Comparison of ENCODE assay signal across 8 cellular contexts in the genomic region with DNA sequence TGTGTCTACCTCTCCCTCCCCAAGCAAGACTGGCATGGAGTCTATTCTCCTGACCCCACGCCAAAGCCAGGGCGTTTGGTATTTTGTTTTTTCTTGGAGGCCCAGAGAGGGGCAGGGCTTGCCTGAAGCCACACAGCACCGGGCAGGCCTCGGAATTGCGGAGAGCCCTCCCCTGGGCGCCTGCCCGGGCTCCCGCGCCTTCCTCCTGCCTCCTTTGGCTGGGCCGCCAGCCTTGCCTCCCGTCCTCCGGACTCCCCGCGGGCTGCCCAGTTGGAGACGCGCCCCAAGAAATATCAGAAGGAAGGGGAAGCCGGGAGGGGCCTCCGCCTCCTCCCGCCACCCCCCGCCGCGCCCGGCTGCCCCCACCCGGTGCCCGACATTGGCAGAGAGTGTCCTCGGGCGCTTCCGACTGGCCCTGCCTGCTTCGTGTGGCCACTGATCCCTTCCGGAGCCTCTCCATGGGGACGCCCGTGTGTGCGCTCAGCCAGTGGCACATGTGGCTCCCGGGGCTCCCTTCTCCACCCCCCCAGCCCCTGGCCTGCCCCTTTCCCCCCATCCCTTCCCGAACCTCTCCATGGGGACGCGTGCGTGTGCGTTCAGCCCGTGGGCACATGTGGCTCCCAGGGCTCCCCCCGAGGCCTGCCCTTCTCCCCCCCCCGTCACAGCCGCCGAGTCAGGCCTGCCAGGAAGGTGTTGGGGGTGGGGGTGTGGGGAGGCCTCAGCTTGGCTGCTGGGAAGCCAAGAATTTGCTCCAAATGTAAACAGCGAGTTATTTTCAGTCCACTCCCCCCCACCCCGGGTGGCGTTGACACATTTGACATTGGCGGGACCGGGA. TPM values are rescaled to one million over a fixed set of nuclear protein-coding genes. Genes with fewer than 3 reads are reported as not detected.
DNase-seq lines count a peak whose midpoint lies in the region; ATAC-seq lines count a peak whose summit lies in the region.

No MANE protein-coding gene starts in this region.

- in situ Hi-C loops in ACHN (cut with HindIII; ENCODE audit: low pct_ligation_motif_present, low pct_unique_long_range_greater_than_20kb, low sequenced_read_pairs): no loop called here

- no peak overlapping the region for H2BK120ac ChIP-seq in trophoblast cell (ENCODE audit: insufficient read depth, low read length, poor library complexity)

- no peak overlapping the region for H3K4ac ChIP-seq in trophoblast cell (ENCODE audit: low read depth, low read length)

- H3K27ac ChIP-seq in muscle layer of duodenum (ENCODE audit: low read length) (peak overlapping the region; percentile 86), aorta (ENCODE audit: low read depth in 1 of 2, low read length in 2 of 2) (peak overlapping the region; percentile 53 to 78), trophoblast cell (ENCODE audit: low read depth, low read length) (no peak overlapping the region)

- no peak overlapping the region for H2AK5ac ChIP-seq in trophoblast cell (ENCODE audit: low read length)

- no peak for DNase-seq in stimulated activated naive CD8-positive, alpha-beta T cell treated with anti-CD3 and anti-CD28 coated beads, Interleukin-15, amount 100 ng/mL, for 72 hours
- DNase-seq in stimulated activated naive CD8-positive, alpha-beta T cell treated with anti-CD3 and anti-CD28 coated beads, Interleukin-15, Interleukin-2, amounts not matched to agents 100 U/mL and 50 U/mL, for 24 hours: no peak
- DNase-seq in fibroblast of gingiva (ENCODE audit: low read depth) (peak; percentile 100), aorta (peak; percentile 93 to 97), trophoblast cell (no peak), ACHN (no peak)

- no peaks in the 10 kb centered on the region for H3K27me3 Mint-ChIP-seq in stimulated activated naive CD8-positive, alpha-beta T cell treated with anti-CD3 and anti-CD28 coated beads, Interleukin-15, amount 100 ng/mL, for 72 hours

- no peak overlapping the region for H4K91ac ChIP-seq in trophoblast cell (ENCODE audit: low read depth, low read length)

- no peak overlapping the region for H4K12ac ChIP-seq in trophoblast cell (ENCODE audit: low read depth, low read length)

- no peak overlapping the region for H2BK5ac ChIP-seq in trophoblast cell (ENCODE audit: low read depth, low read length, poor library complexity)

- H3K27me3 ChIP-seq in muscle layer of duodenum (ENCODE audit: low read depth, low read length) (no peaks in the 10 kb centered on the region), aorta (ENCODE audit: control insufficient read depth in 1 of 2, insufficient read depth in 2 of 2, low read length in 1 of 2) (no peaks in the 10 kb centered on the region), trophoblast cell (ENCODE audit: insufficient read depth, low read length) (no peaks in the 10 kb centered on the region)

- H3K4me1 ChIP-seq in muscle layer of duodenum (ENCODE audit: control insufficient read depth in 1 of 2, insufficient read depth in 2 of 2, low read length in 2 of 2) (peaks cover 0 to 27% of the 10 kb centered on the region in 2 donors), aorta (ENCODE audit: control insufficient read depth in 1 of 2, insufficient read depth in 2 of 2, low read length in 2 of 2) (peaks cover 0 to 2% of the 10 kb centered on the region in 2 donors), trophoblast cell (ENCODE audit: control insufficient read depth in 1 of 2, insufficient read depth in 2 of 2, low read length in 2 of 2) (no peaks in the 10 kb centered on the region)

- no peaks in the 10 kb centered on the region for H3K9me3 ChIP-seq in muscle layer of duodenum (ENCODE audit: control insufficient read depth in 1 of 2, low read length in 2 of 2)
- no peaks in the 10 kb centered on the region for H3K9me3 ChIP-seq in aorta (ENCODE audit: control insufficient read depth, low read length)
- peaks cover 7% of the 10 kb centered on the region for H3K9me3 ChIP-seq in trophoblast cell (ENCODE audit: insufficient read depth, low read depth, low read length)

- no peak overlapping the region for H3K4me3 Mint-ChIP-seq in stimulated activated naive CD8-positive, alpha-beta T cell treated with anti-CD3 and anti-CD28 coated beads, Interleukin-15, amount 100 ng/mL, for 72 hours

- no peak overlapping the region for H3K14ac ChIP-seq in trophoblast cell (ENCODE audit: low read length)

- no peak overlapping the region for H3K27ac Mint-ChIP-seq in stimulated activated naive CD8-positive, alpha-beta T cell treated with anti-CD3 and anti-CD28 coated beads, Interleukin-15, amount 100 ng/mL, for 72 hours

- no peak overlapping the region for H3K4me2 ChIP-seq in trophoblast cell (ENCODE audit: low read length)

- H3K18ac ChIP-seq in trophoblast cell (ENCODE audit: low read length): no peak overlapping the region

- no peak overlapping the region for H4K8ac ChIP-seq in trophoblast cell (ENCODE audit: low read depth, low read length)

- no peak overlapping the region for H2BK12ac ChIP-seq in trophoblast cell (ENCODE audit: low read length)

- H3K4me3 ChIP-seq in muscle layer of duodenum (ENCODE audit: low read depth in 1 of 2, low read length in 2 of 2) (peak overlapping the region in 1 of 2 donors; percentile 54), aorta (ENCODE audit: low read length in 2 of 2) (peak overlapping the region in 1 of 2 donors; percentile 6), trophoblast cell (ENCODE audit: low read depth, low read length) (no peak overlapping the region)

- no peak overlapping the region for H3K23ac ChIP-seq in trophoblast cell (ENCODE audit: low read length)

- H3K9me3 Mint-ChIP-seq in stimulated activated naive CD8-positive, alpha-beta T cell treated with anti-CD3 and anti-CD28 coated beads, Interleukin-15, amount 100 ng/mL, for 72 hours: no peaks in the 10 kb centered on the region

- intact Hi-C loops in aorta (cut with DNase I): loop anchor here (2.0 to 5.0 kb wide), 4 partner anchors 25 to 67 kb away; partner anchors contain the start of gene NFIC (in 2 of the 2)

- H3K79me1 ChIP-seq in trophoblast cell (ENCODE audit: low read length): no peaks in the 10 kb centered on the region

- WGBS in aorta, 2 donors: 2 to 5% methylated on average over 37 to 49 of the region's 49 CpGs
- WGBS in trophoblast cell (ENCODE audit: extremely low coverage, insufficient coverage, insufficient read length): no CpG with 5 or more reads among the region's 49 CpGs

- no peaks in the 10 kb centered on the region for H3K4me1 Mint-ChIP-seq in stimulated activated naive CD8-positive, alpha-beta T cell treated with anti-CD3 and anti-CD28 coated beads, Interleukin-15, amount 100 ng/mL, for 72 hours

- H3K36me3 ChIP-seq in muscle layer of duodenum (ENCODE audit: control insufficient read depth in 1 of 2, insufficient read depth in 2 of 2, low read length in 2 of 2): peaks cover 0 to 9% of the 10 kb centered on the region in 2 donors
- no peaks in the 10 kb centered on the region for H3K36me3 ChIP-seq in aorta (ENCODE audit: control insufficient read depth in 1 of 2, insufficient read depth in 2 of 2, low read length in 1 of 2)
- H3K36me3 ChIP-seq in trophoblast cell (ENCODE audit: control insufficient read depth in 1 of 2, insufficient read depth in 2 of 2, low read length in 2 of 2): no peaks in the 10 kb centered on the region

- H2AFZ ChIP-seq in trophoblast cell (ENCODE audit: insufficient read depth, low read length, poor library complexity): no peak overlapping the region

- no peaks in the 10 kb centered on the region for H3K79me2 ChIP-seq in trophoblast cell (ENCODE audit: control insufficient read depth, insufficient read depth, low read length, poor library complexity)

- peak; percentile 23 for ATAC-seq in stimulated activated naive CD8-positive, alpha-beta T cell treated with anti-CD3 and anti-CD28 coated beads, Interleukin-15, amount 100 ng/mL, for 72 hours
- no peak for ATAC-seq in stimulated activated naive CD8-positive, alpha-beta T cell treated with anti-CD3 and anti-CD28 coated beads, Interleukin-15, Interleukin-2, amounts not matched to agents 100 U/mL and 50 U/mL, for 24 hours
- ATAC-seq in aorta (ENCODE audit: low FRiP score) (peak; percentile 87), HG03196 (IDR thresholded peaks at IDR 0.05; ENCODE audit: unreplicated experiment) (no peak)

- H3K9ac ChIP-seq in trophoblast cell (ENCODE audit: low read length): no peak overlapping the region

RNA-seq across cellular contexts. Expression of gene NFIC, which starts 37.3 kb away (rescaled TPM):
- 100 to 1,000 TPM; 175 to 188 TPM for total RNA-seq in aorta
- polyA plus RNA-seq in aorta: 10 to 100 TPM; 37.5 to 37.7 TPM
- 5.4 and 6.1 TPM in 2 replicates for polyA plus RNA-seq in trophoblast cell (2013)

Comparison
In these comparisons a context has a peak if more than half of its experiments do, and no peak if none do; other contexts are left out.
1. ATAC-seq: peak in stimulated activated naive CD8-positive, alpha-beta T cell treated with anti-CD3 and anti-CD28 coated beads, Interleukin-15, amount 100 ng/mL, for 72 hours (single experiment) and aorta (single experiment); none in stimulated activated naive CD8-positive, alpha-beta T cell treated with anti-CD3 and anti-CD28 coated beads, Interleukin-15, Interleukin-2, amounts not matched to agents 100 U/mL and 50 U/mL, for 24 hours (single experiment) and HG03196 (single experiment).
2. DNase-seq: peak in fibroblast of gingiva (single experiment) and aorta (2 of 2); none in stimulated activated naive CD8-positive, alpha-beta T cell treated with anti-CD3 and anti-CD28 coated beads, Interleukin-15, amount 100 ng/mL, for 72 hours (0 of 2), stimulated activated naive CD8-positive, alpha-beta T cell treated with anti-CD3 and anti-CD28 coated beads, Interleukin-15, Interleukin-2, amounts not matched to agents 100 U/mL and 50 U/mL, for 24 hours (single experiment), trophoblast cell (0 of 2) and ACHN (single experiment).